ENCODE assay signal across 8 cellular contexts in genomic region chr12:111313833-111314259, GRCh38. TPM values are rescaled to one million over a fixed set of nuclear protein-coding genes. Genes with fewer than 3 reads are reported as not detected.
A peak's percentile ranks its signal among the peaks of the same experiment; 100 is the strongest.
DNase-seq lines count a peak whose midpoint lies in the region; ATAC-seq, FAIRE-seq and TF ChIP-seq lines count a peak whose summit lies in the region.

No MANE protein-coding gene starts in this region.

- H3K9ac ChIP-seq in liver (ENCODE audit: low read depth in 1 of 2, low read length in 2 of 2) = no peak overlapping the region

- H3K27me3 ChIP-seq in liver (ENCODE audit: control insufficient read depth in 4 of 4, insufficient read depth in 4 of 4, low read length in 3 of 4) = no peaks in the 10 kb centered on the region

- peaks cover 7% of the 10 kb centered on the region for H3K4me1 Mint-ChIP-seq in activated CD4-positive, alpha-beta T cell treated with anti-CD3 and anti-CD28 coated beads, Interleukin-2, amount 10 ng/mL, durations not matched to agents 24 days and 14 days

- FAIRE-seq in GM18507 (lab: Jason Lieb, UNC) = peak; percentile 83

- DNase-seq in 8988T (peak; percentile 99), GM18507 (ENCODE audit: extremely low spot score, insufficient read length, low read depth) (peak; percentile 71), NCI-H345 (lab: John Stamatoyannopoulos, UW) (peak; percentile 76), dedifferentiated amniotic fluid mesenchymal stem cell (ENCODE audit: extremely low spot score) (peak; percentile 64)
- peak; percentile 89 for DNase-seq in activated CD4-positive, alpha-beta T cell treated with anti-CD3 and anti-CD28 coated beads, Interleukin-2, amount 10 ng/mL, durations not matched to agents 24 days and 14 days
- peak; percentile 35 to 73 (median 52) for DNase-seq in stimulated activated CD4-positive, alpha-beta T cell treated with anti-CD3 and anti-CD28 coated beads, TNF-alpha, amount 100 ng/mL, for 1 hour (ENCODE audit: low read depth in 3 of 3, low spot score in 1 of 3)

- no peak overlapping the region for H3K4me3 ChIP-seq in liver (ENCODE audit: low read depth in 1 of 3, low read length in 3 of 3)

- peak; percentile 92 for TF ChIP-seq CTCF in liver (IDR thresholded peaks at IDR 0.05; ENCODE audit: low read depth, low read length, missing input control)

- peaks cover 3% of the 10 kb centered on the region for H3K9me3 Mint-ChIP-seq in activated CD4-positive, alpha-beta T cell treated with anti-CD3 and anti-CD28 coated beads, Interleukin-2, amount 10 ng/mL, durations not matched to agents 24 days and 14 days

- no peaks in the 10 kb centered on the region for H3K9me3 ChIP-seq in liver (ENCODE audit: control insufficient read depth in 4 of 4, low read length in 3 of 4)

- H3K4me1 ChIP-seq in liver (ENCODE audit: control insufficient read depth in 4 of 4, insufficient read depth in 4 of 4, low read length in 3 of 4) = no peaks in the 10 kb centered on the region

- 9% methylated on average over 8 of the region's 8 CpGs for WGBS in liver

- no peak overlapping the region for H3K27ac Mint-ChIP-seq in activated CD4-positive, alpha-beta T cell treated with anti-CD3 and anti-CD28 coated beads, Interleukin-2, amount 10 ng/mL, durations not matched to agents 24 days and 14 days

- intact Hi-C loops in activated CD4-positive, alpha-beta T cell treated with anti-CD3 and anti-CD28 coated beads, Interleukin-2, amount 10 ng/mL, durations not matched to agents 24 days and 14 days (cut with micrococcal nuclease) = loop anchor here (1.0 to 5.0 kb wide), 3 partner anchors 291 to 427 kb away; no protein-coding TSS in a partner anchor

- peaks cover 6% of the 10 kb centered on the region for H3K27me3 Mint-ChIP-seq in activated CD4-positive, alpha-beta T cell treated with anti-CD3 and anti-CD28 coated beads, Interleukin-2, amount 10 ng/mL, durations not matched to agents 24 days and 14 days

- H3K36me3 Mint-ChIP-seq in activated CD4-positive, alpha-beta T cell treated with anti-CD3 and anti-CD28 coated beads, Interleukin-2, amount 10 ng/mL, durations not matched to agents 24 days and 14 days (ENCODE audit: low read depth) = no peaks in the 10 kb centered on the region

- no peak for ATAC-seq in HG02870 (IDR thresholded peaks at IDR 0.05; ENCODE audit: unreplicated experiment)

- TF ChIP-seq RAD21 in liver (IDR thresholded peaks at IDR 0.05) = peak; percentile 82 to 89

- H3K27ac ChIP-seq in liver (ENCODE audit: low read depth in 1 of 2, low read length in 2 of 2) = no peak overlapping the region

- no peak overlapping the region for H3K4me3 Mint-ChIP-seq in activated CD4-positive, alpha-beta T cell treated with anti-CD3 and anti-CD28 coated beads, Interleukin-2, amount 10 ng/mL, durations not matched to agents 24 days and 14 days

- peaks cover 4 to 56% (median 24%) of the 10 kb centered on the region in 4 donors for H3K36me3 ChIP-seq in liver (ENCODE audit: control insufficient read depth in 4 of 4, insufficient read depth in 3 of 4, low read depth in 1 of 4, low read length in 3 of 4)

TF ChIP-seq in liver, 16 proteins besides CTCF, POLR2A, EP300 and RAD21:
- TF ChIP-seq HNF4A (conservative IDR thresholded peaks at IDR 0.05) = no peak
- no peak for TF ChIP-seq JUND (IDR thresholded peaks at IDR 0.05)
- TF ChIP-seq, protein P1, sequence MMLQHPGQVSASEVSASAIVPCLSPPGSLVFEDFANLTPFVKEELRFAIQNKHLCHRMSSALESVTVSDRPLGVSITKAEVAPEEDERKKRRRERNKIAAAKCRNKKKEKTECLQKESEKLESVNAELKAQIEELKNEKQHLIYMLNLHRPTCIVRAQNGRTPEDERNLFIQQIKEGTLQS (IDR thresholded peaks at IDR 0.05) = no peak
- TF ChIP-seq HNF4G (IDR thresholded peaks at IDR 0.05) = no peak
- no peak for TF ChIP-seq FOXA2 (IDR thresholded peaks at IDR 0.05)
- no peak for TF ChIP-seq EGR1 (IDR thresholded peaks at IDR 0.05; ENCODE audit: low read depth in 2 of 2)
- no peak for TF ChIP-seq MAX (IDR thresholded peaks at IDR 0.05)
- TF ChIP-seq TAF1 (conservative IDR thresholded peaks at IDR 0.05) = no peak
- TF ChIP-seq RXRA (IDR thresholded peaks at IDR 0.05) = no peak
- TF ChIP-seq, protein P2, sequence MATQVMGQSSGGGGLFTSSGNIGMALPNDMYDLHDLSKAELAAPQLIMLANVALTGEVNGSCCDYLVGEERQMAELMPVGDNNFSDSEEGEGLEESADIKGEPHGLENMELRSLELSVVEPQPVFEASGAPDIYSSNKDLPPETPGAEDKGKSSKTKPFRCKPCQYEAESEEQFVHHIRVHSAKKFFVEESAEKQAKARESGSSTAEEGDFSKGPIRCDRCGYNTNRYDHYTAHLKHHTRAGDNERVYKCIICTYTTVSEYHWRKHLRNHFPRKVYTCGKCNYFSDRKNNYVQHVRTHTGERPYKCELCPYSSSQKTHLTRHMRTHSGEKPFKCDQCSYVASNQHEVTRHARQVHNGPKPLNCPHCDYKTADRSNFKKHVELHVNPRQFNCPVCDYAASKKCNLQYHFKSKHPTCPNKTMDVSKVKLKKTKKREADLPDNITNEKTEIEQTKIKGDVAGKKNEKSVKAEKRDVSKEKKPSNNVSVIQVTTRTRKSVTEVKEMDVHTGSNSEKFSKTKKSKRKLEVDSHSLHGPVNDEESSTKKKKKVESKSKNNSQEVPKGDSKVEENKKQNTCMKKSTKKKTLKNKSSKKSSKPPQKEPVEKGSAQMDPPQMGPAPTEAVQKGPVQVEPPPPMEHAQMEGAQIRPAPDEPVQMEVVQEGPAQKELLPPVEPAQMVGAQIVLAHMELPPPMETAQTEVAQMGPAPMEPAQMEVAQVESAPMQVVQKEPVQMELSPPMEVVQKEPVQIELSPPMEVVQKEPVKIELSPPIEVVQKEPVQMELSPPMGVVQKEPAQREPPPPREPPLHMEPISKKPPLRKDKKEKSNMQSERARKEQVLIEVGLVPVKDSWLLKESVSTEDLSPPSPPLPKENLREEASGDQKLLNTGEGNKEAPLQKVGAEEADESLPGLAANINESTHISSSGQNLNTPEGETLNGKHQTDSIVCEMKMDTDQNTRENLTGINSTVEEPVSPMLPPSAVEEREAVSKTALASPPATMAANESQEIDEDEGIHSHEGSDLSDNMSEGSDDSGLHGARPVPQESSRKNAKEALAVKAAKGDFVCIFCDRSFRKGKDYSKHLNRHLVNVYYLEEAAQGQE (IDR thresholded peaks at IDR 0.05) = no peak

RNA-seq across cellular contexts. Expression of gene PHETA1, which starts 55.0 kb away (rescaled TPM):
- total RNA-seq in activated CD4-positive, alpha-beta T cell treated with anti-CD3 and anti-CD28 coated beads, Interleukin-2, amount 10 ng/mL, durations not matched to agents 24 days and 14 days = 2.3 and 3.0 TPM in 2 replicates
- total RNA-seq in liver = 1 to 10 TPM; 2.4 to 5.7 TPM
- 1 to 10 TPM; 2.5 to 5.4 TPM for polyA plus RNA-seq in liver
